In genomic region chr12:13474381-13474780, GRCh38 we compare ENCODE assay signal across 19 cellular contexts.
"Had no signal": no experiment of that assay in that cellular context is flagged by ENCODE, and none has a peak within 500 bp of the region (broad histone marks: within the 10 kb centered on the region; RNA-seq: fewer than 3 reads in every experiment).

No MANE protein-coding gene starts in this region.

- H3K27ac ChIP-seq: HL-60, KMS-11, RWPE1 had no signal

- H3K9ac ChIP-seq: KMS-11, SK-N-SH had no signal

- H3K4me3 ChIP-seq: K562 had no signal

- ATAC-seq: K562 had no signal

- DNase-seq: Kasumi-1, MM.1S, NCI-H1092 treated with DMSO at 0.1 percent for 48 hours, NCI-H1436, NCI-H187, NCI-H2029, NCI-H2171 treated with DMSO at 0.1 percent for 48 hours, NCI-H345, NCI-H446 treated with DMSO at 0.1 percent for 48 hours, NCI-H510A treated with DMSO at 0.1 percent for 48 hours, NCI-H774, SHP77, T-helper 1 cell had no signal

- H3K4me2 ChIP-seq: KMS-11, SK-N-SH had no signal

- FAIRE-seq: HTR-8/SVneo, K562 had no signal

- H3K9me3 ChIP-seq: SK-N-SH had no signal
